1 cellular context compared by ENCODE assay signal in the genomic region with DNA sequence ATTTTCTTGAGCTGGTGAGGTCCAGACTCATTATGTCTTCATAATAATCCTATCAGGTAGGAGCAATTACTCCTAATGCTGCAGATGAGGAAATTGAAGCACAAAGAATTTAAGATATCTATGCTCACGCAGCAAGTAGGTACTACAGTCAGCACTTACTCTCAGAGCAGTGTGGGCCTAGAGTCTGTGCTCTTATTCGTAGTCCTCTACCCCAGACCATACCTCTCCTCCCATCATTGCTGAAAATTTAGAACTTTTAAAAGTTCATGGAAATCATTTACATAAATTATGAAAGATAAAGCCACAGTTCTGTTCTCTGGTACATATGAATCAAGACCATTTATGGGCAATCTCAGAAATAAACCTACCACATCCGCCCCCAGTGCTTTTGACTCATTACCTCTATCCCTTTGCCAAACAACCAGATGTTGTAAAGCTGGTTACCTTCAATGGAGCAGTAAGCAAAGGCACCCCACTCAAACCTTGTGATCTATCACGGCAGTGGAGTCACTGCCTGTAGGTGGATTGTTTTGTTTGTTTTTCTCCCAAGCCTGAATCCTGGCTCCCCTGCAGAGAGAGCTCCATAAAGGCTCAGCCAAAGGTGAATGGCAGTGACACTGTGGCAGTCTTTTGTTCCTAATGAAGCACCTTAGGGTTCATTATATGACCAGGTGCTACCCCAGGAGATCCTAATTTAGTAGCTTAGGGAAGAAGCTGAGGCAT.
TF ChIP-seq lines count a peak whose summit lies in the region.

No MANE protein-coding gene starts in this region.

TF ChIP-seq in GM23338, 12 proteins besides CTCF, POLR2A, EP300 and RAD21 (continued from another document):
- no peak for TF ChIP-seq ZNF462 (CRISPR knock-in tag; IDR thresholded peaks at IDR 0.05)
- TF ChIP-seq ZNF331 (CRISPR knock-in tag; IDR thresholded peaks at IDR 0.05; ENCODE audit: low read depth): no peak
- TF ChIP-seq NANOG (IDR thresholded peaks at IDR 0.05; ENCODE audit: borderline replicate concordance): no peak
- no peak for TF ChIP-seq POLR2AphosphoS5 (IDR thresholded peaks at IDR 0.05; ENCODE audit: low read depth)
- no peak for TF ChIP-seq STAT1 (IDR thresholded peaks at IDR 0.05; ENCODE audit: unreplicated experiment)
